ENCODE assay signal across 22 cellular contexts in genomic region chr22:40595497-40596234, GRCh38. TPM values are rescaled to one million over a fixed set of nuclear protein-coding genes. Genes with fewer than 3 reads are reported as not detected.
DNase-seq lines count a peak whose midpoint lies in the region; ATAC-seq and TF ChIP-seq lines count a peak whose summit lies in the region.
"Had no signal": no experiment of that assay in that cellular context is flagged by ENCODE, and none has a peak within 500 bp of the region (broad histone marks: within the 10 kb centered on the region; RNA-seq: fewer than 3 reads in every experiment).

No MANE protein-coding gene starts in this region.

- H3K9me3 ChIP-seq in trophoblast cell (ENCODE audit: insufficient read depth, low read depth, low read length) (no peaks in the 10 kb centered on the region), transverse colon (no peaks in the 10 kb centered on the region)
- H3K9me3 ChIP-seq: adrenal gland, spleen had no signal

- in situ Hi-C loops in transverse colon (cut with MboI; ENCODE audit: low pct_ligation_motif_present in 1 of 4, low pct_unique_long_range_greater_than_20kb in 1 of 4, low sequenced_read_pairs in 3 of 4) = no loop called here

- DNase-seq in NOMO-1 (lab: John Stamatoyannopoulos, UW; ENCODE audit: unreplicated experiment in 2 of 2) (peak; percentile 10 to 16), NOMO-1 treated with dmso at 0.1 percent for 144 hours (lab: John Stamatoyannopoulos, UW; ENCODE audit: unreplicated experiment) (no peak), NB4 (ENCODE audit: low read depth) (peak; percentile 42), trophoblast cell (peak in 1 of 2 donors; percentile 36), transverse colon (no peak)
- no peak for DNase-seq in activated CD4-positive, alpha-beta T cell treated with anti-CD3 and anti-CD28 coated beads for 1 hour
- DNase-seq: 8988T; DMS79; KG1; naive thymus-derived CD8-positive, alpha-beta T cell; NCI-H1436; NCI-H345; NK-92 treated with Interleukin-12 subunit alpha and Interleukin-12 subunit beta, amount 100 ng/mL, for 24 hours; spleen had no signal

- H3K27ac ChIP-seq in trophoblast cell (ENCODE audit: low read depth, low read length) = peak overlapping the region; percentile 63
- no peak overlapping the region for H3K27ac ChIP-seq in transverse colon
- H3K27ac ChIP-seq: spleen, VCaP had no signal

- H2BK12ac ChIP-seq in trophoblast cell (ENCODE audit: low read length) = peak overlapping the region; percentile 40

- H3K4me1 ChIP-seq in trophoblast cell (ENCODE audit: control insufficient read depth in 1 of 2, insufficient read depth in 2 of 2, low read length in 2 of 2) (peaks cover 15 to 28% of the 10 kb centered on the region in 2 experiments), transverse colon (peaks cover 28 to 64% (median 41%) of the 10 kb centered on the region in 4 donors)

- ATAC-seq in GM21737 (IDR thresholded peaks at IDR 0.05; ENCODE audit: unreplicated experiment) = no peak
- ATAC-seq: naive thymus-derived CD8-positive, alpha-beta T cell had no signal

- H3K4me3 ChIP-seq in NB4 (ENCODE audit: low read depth, low read length) (no peak overlapping the region), trophoblast cell (ENCODE audit: low read depth, low read length) (no peak overlapping the region), transverse colon (no peak overlapping the region)
- H3K4me3 ChIP-seq: adrenal gland, lung, spleen had no signal

- no peak overlapping the region for H3K4me3 Mint-ChIP-seq in dendritic cell treated with granulocyte-macrophage colony-stimulating factor and Interleukin-4, amounts not matched to agents 40 ng/mL and 50 ng/mL, for 4 days
- H3K4me3 Mint-ChIP-seq: activated T-helper 1 cell treated with anti-CD3 and anti-CD28 coated beads, Interleukin-12 subunit alpha, Interleukin-12 subunit beta, Interleukin-2, Interleukin-4 antibody, amounts not matched to agents 30 ng/mL and 10 ng/mL and 1 ng/mL, durations not matched to agents 14 hours and 24 hours and 36 hours; naive thymus-derived CD8-positive, alpha-beta T cell; type B pancreatic cell had no signal

- no peak overlapping the region for H3K4ac ChIP-seq in trophoblast cell (ENCODE audit: low read depth, low read length)

- H3K4me2 ChIP-seq in trophoblast cell (ENCODE audit: low read length) = no peak overlapping the region

- intact Hi-C loops in dendritic cell treated with granulocyte-macrophage colony-stimulating factor and Interleukin-4, amounts not matched to agents 40 ng/mL and 50 ng/mL, for 4 days (cut with micrococcal nuclease) = no loop called here
- intact Hi-C loops in transverse colon (cut with DNase I; ENCODE audit: low total_unique reads) = no loop called here

- H2BK120ac ChIP-seq in trophoblast cell (ENCODE audit: insufficient read depth, low read length, poor library complexity) = no peak overlapping the region

- H3K9me3 Mint-ChIP-seq in dendritic cell treated with granulocyte-macrophage colony-stimulating factor and Interleukin-4, amounts not matched to agents 40 ng/mL and 50 ng/mL, for 4 days = no peaks in the 10 kb centered on the region
- H3K9me3 Mint-ChIP-seq: activated T-helper 1 cell treated with anti-CD3 and anti-CD28 coated beads, Interleukin-12 subunit alpha, Interleukin-12 subunit beta, Interleukin-2, Interleukin-4 antibody, amounts not matched to agents 30 ng/mL and 10 ng/mL and 1 ng/mL, durations not matched to agents 14 hours and 24 hours and 36 hours; naive thymus-derived CD8-positive, alpha-beta T cell had no signal

- H3K36me3 ChIP-seq in trophoblast cell (ENCODE audit: control insufficient read depth in 1 of 2, insufficient read depth in 2 of 2, low read length in 2 of 2) (no peaks in the 10 kb centered on the region), transverse colon (no peaks in the 10 kb centered on the region)
- H3K36me3 ChIP-seq: adrenal gland, spleen had no signal

- peaks cover 38% of the 10 kb centered on the region for H3K4me1 Mint-ChIP-seq in dendritic cell treated with granulocyte-macrophage colony-stimulating factor and Interleukin-4, amounts not matched to agents 40 ng/mL and 50 ng/mL, for 4 days (ENCODE audit: low read depth)

- no peak overlapping the region for H3K9ac ChIP-seq in trophoblast cell (ENCODE audit: low read length)

- H3K27me3 ChIP-seq in trophoblast cell (ENCODE audit: insufficient read depth, low read length) = no peaks in the 10 kb centered on the region
- no peaks in the 10 kb centered on the region for H3K27me3 ChIP-seq in transverse colon
- H3K27me3 ChIP-seq: adrenal gland, spleen had no signal

- no peaks in the 10 kb centered on the region for H3K27me3 Mint-ChIP-seq in dendritic cell treated with granulocyte-macrophage colony-stimulating factor and Interleukin-4, amounts not matched to agents 40 ng/mL and 50 ng/mL, for 4 days
- H3K27me3 Mint-ChIP-seq: naive thymus-derived CD8-positive, alpha-beta T cell; progenitor cell of endocrine pancreas; type B pancreatic cell had no signal

- WGBS in trophoblast cell (ENCODE audit: extremely low coverage, insufficient coverage, insufficient read length) = no CpG with 5 or more reads among the region's 2 CpGs
- 88 to 92% methylated on average over 1 to 2 of the region's 2 CpGs for WGBS in transverse colon (ENCODE audit: low coverage in 1 of 2), 2 donors

- H3K23ac ChIP-seq in trophoblast cell (ENCODE audit: low read length) = no peak overlapping the region

- H3K79me2 ChIP-seq in trophoblast cell (ENCODE audit: control insufficient read depth, insufficient read depth, low read length, poor library complexity) = peaks cover 8% of the 10 kb centered on the region

- H2AFZ ChIP-seq in trophoblast cell (ENCODE audit: insufficient read depth, low read length, poor library complexity) = no peak overlapping the region

- H3K18ac ChIP-seq in trophoblast cell (ENCODE audit: low read length) = peak overlapping the region; percentile 86

- TF ChIP-seq CTCF in NB4 (IDR thresholded peaks at IDR 0.05; ENCODE audit: low read depth, low read length) (no peak), transverse colon (IDR thresholded peaks at IDR 0.05) (no peak)

- no peak overlapping the region for H3K14ac ChIP-seq in trophoblast cell (ENCODE audit: low read length)

- H3K79me1 ChIP-seq in trophoblast cell (ENCODE audit: low read length) = peaks cover 9% of the 10 kb centered on the region

- no peaks in the 10 kb centered on the region for H3K36me3 Mint-ChIP-seq in dendritic cell treated with granulocyte-macrophage colony-stimulating factor and Interleukin-4, amounts not matched to agents 40 ng/mL and 50 ng/mL, for 4 days (ENCODE audit: low read depth)

- no peak for TF ChIP-seq EP300 in transverse colon (IDR thresholded peaks at IDR 0.05; ENCODE audit: low read depth)

- H3K27ac Mint-ChIP-seq in dendritic cell treated with granulocyte-macrophage colony-stimulating factor and Interleukin-4, amounts not matched to agents 40 ng/mL and 50 ng/mL, for 4 days = peak overlapping the region; percentile 48
- H3K27ac Mint-ChIP-seq: activated T-helper 1 cell treated with anti-CD3 and anti-CD28 coated beads, Interleukin-12 subunit alpha, Interleukin-12 subunit beta, Interleukin-2, Interleukin-4 antibody, amounts not matched to agents 30 ng/mL and 10 ng/mL and 1 ng/mL, durations not matched to agents 14 hours and 24 hours and 36 hours; progenitor cell of endocrine pancreas; type B pancreatic cell had no signal

- peak overlapping the region; percentile 65 for H4K8ac ChIP-seq in trophoblast cell (ENCODE audit: low read depth, low read length)

- H4K12ac ChIP-seq in trophoblast cell (ENCODE audit: low read depth, low read length) = no peak overlapping the region

- H2BK5ac ChIP-seq in trophoblast cell (ENCODE audit: low read depth, low read length, poor library complexity) = peak overlapping the region; percentile 82

- H4K91ac ChIP-seq in trophoblast cell (ENCODE audit: low read depth, low read length) = peak overlapping the region; percentile 24

- peak overlapping the region; percentile 86 for H2AK5ac ChIP-seq in trophoblast cell (ENCODE audit: low read length)

- no peak for TF ChIP-seq POLR2A in NB4 (IDR thresholded peaks at IDR 0.05; ENCODE audit: extremely low read depth, insufficient read length)
- TF ChIP-seq POLR2A in transverse colon (IDR thresholded peaks at IDR 0.05) = no peak

RNA-seq across cellular contexts. Expression of gene MRTFA, which starts 40.9 kb away (rescaled TPM):
- 51.3 and 51.5 TPM in 2 replicates for polyA plus RNA-seq in trophoblast cell (2013)
- 100 to 1,000 TPM in 2 of 4 donors, 10 to 100 TPM in 2; 46.0 to 408 (median 90.0) TPM for total RNA-seq in transverse colon

Comparison
In these comparisons a context has a peak if more than half of its experiments do, and no peak if none do; other contexts are left out.
1. DNase-seq: peak in NOMO-1 (2 of 2) and NB4 (single experiment); none in NOMO-1 treated with dmso at 0.1 percent for 144 hours (single experiment), activated CD4-positive, alpha-beta T cell treated with anti-CD3 and anti-CD28 coated beads for 1 hour (single experiment) and transverse colon (single experiment).